In genomic region chr1:169245706-169246105, GRCh38 we compare ENCODE assay signal across 23 cellular contexts.
DNase-seq lines count a peak whose midpoint lies in the region; ATAC-seq and TF ChIP-seq lines count a peak whose summit lies in the region.
"Had no signal": no experiment of that assay in that cellular context is flagged by ENCODE, and none has a peak within 500 bp of the region (broad histone marks: within the 10 kb centered on the region; RNA-seq: fewer than 3 reads in every experiment).

No MANE protein-coding gene starts in this region.

- DNase-seq in LNCaP clone FGC (ENCODE audit: low read depth) (peak; percentile 93), NCI-H2196 treated with DMSO at 0.1 percent for 48 hours (lab: John Stamatoyannopoulos, UW; ENCODE audit: unreplicated experiment) (peak; percentile 36), NCI-H2171 treated with DMSO at 0.1 percent for 48 hours (lab: John Stamatoyannopoulos, UW) (no peak)
- DNase-seq: activated CD4-positive, alpha-beta T cell treated with anti-CD3 and anti-CD28 coated beads, Interleukin-2, amount 10 ng/mL, durations not matched to agents 7 days and 5 days; activated gamma-delta T cell; activated naive CD8-positive, alpha-beta T cell treated with anti-CD3 and anti-CD28 coated beads, Interleukin-2, amount 10 ng/mL, durations not matched to agents 7 days and 5 days; activated T-cell treated with anti-CD3 and anti-CD28 coated beads, Interleukin-2, amount 50 U/mL, for 24 hours; Caco-2; EL; mesenchymal stem cell; PC-9; Right ventricle myocardium superior; stimulated activated CD4-positive, alpha-beta T cell treated with anti-CD3 and anti-CD28 coated beads, Interleukin-12 subunit alpha, Interleukin-12 subunit beta, amount 100 ng/mL, for 4 hours; stimulated activated CD4-positive, alpha-beta T cell treated with anti-CD3 and anti-CD28 coated beads, Interleukin-4, amount 100 ng/mL, for 1 hour; upper lobe of left lung had no signal

- no peak for ATAC-seq in HG02642 (IDR thresholded peaks at IDR 0.05; ENCODE audit: poor library complexity, unreplicated experiment)
- ATAC-seq in HG02938 (IDR thresholded peaks at IDR 0.05; ENCODE audit: unreplicated experiment), result no peak
- ATAC-seq in GM21515 (IDR thresholded peaks at IDR 0.05; ENCODE audit: unreplicated experiment), result no peak
- ATAC-seq: sciatic nerve, WTC11 had no signal

- TF ChIP-seq CTCF in C4-2B (conservative IDR thresholded peaks at IDR 0.05) (no peak), LNCaP clone FGC (IDR thresholded peaks at IDR 0.05; ENCODE audit: control insufficient read depth, extremely low read depth, insufficient read depth) (no peak)

- peak overlapping the region; percentile 31; the same call in 1 of the 2 replicates for H3K4me3 ChIP-seq in LNCaP clone FGC (ENCODE audit: low read depth, low read length)
- peak overlapping the region; percentile 52 for H3K4me3 ChIP-seq in endocrine pancreas (ENCODE audit: control insufficient read depth, insufficient read depth, low read length)
- H3K4me3 ChIP-seq: BLaER1 treated with 17β-estradiol and CSF1 and Interleukin-3, amounts not matched to agents 10 nM and 100 nM; PC-9; upper lobe of left lung had no signal

- H3K9me3 ChIP-seq in endocrine pancreas (ENCODE audit: control insufficient read depth, low read length), result no peaks in the 10 kb centered on the region
- H3K9me3 ChIP-seq: BLaER1 treated with 17β-estradiol and CSF1 and Interleukin-3, amounts not matched to agents 10 nM and 100 nM; Caco-2; upper lobe of left lung had no signal

- H3K36me3 ChIP-seq in endocrine pancreas (ENCODE audit: control insufficient read depth, insufficient read depth, low read length), result no peaks in the 10 kb centered on the region
- H3K36me3 ChIP-seq: BLaER1 treated with 17β-estradiol and CSF1 and Interleukin-3, amounts not matched to agents 10 nM and 100 nM; upper lobe of left lung had no signal

- H3K27ac ChIP-seq in C4-2B, result peak overlapping the region; percentile 83
- H3K27ac ChIP-seq: BLaER1 treated with 17β-estradiol and CSF1 and Interleukin-3, amounts not matched to agents 10 nM and 100 nM; PC-9; upper lobe of left lung had no signal

- no peak overlapping the region for H3K9ac ChIP-seq in endocrine pancreas (ENCODE audit: control insufficient read depth, insufficient read depth, low read length)
- H3K9ac ChIP-seq: BLaER1 treated with 17β-estradiol and CSF1 and Interleukin-3, amounts not matched to agents 10 nM and 100 nM had no signal

- peaks cover 10% of the 10 kb centered on the region for H3K4me1 ChIP-seq in endocrine pancreas (ENCODE audit: control insufficient read depth, insufficient read depth, low read length)
- H3K4me1 ChIP-seq: BLaER1 treated with 17β-estradiol and CSF1 and Interleukin-3, amounts not matched to agents 10 nM and 100 nM; upper lobe of left lung had no signal

- no peaks in the 10 kb centered on the region for H3K27me3 ChIP-seq in endocrine pancreas (ENCODE audit: control insufficient read depth, insufficient read depth, low read length)
- H3K27me3 ChIP-seq: BLaER1 treated with 17β-estradiol and CSF1 and Interleukin-3, amounts not matched to agents 10 nM and 100 nM; upper lobe of left lung had no signal
